ENCODE assay signal across 9 cellular contexts in genomic region chr22:46114518-46115387, GRCh38. TPM values are rescaled to one million over a fixed set of nuclear protein-coding genes. Genes with fewer than 3 reads are reported as not detected.
DNase-seq lines count a peak whose midpoint lies in the region; ATAC-seq and TF ChIP-seq lines count a peak whose summit lies in the region.
"Had no signal": no experiment of that assay in that cellular context is flagged by ENCODE, and none has a peak within 500 bp of the region (broad histone marks: within the 10 kb centered on the region; RNA-seq: fewer than 3 reads in every experiment).

No MANE protein-coding gene starts in this region.

- no peaks in the 10 kb centered on the region for H3K36me3 Mint-ChIP-seq in effector memory CD8-positive, alpha-beta T cell (ENCODE audit: insufficient read depth)
- no peaks in the 10 kb centered on the region for H3K36me3 Mint-ChIP-seq in activated CD8-positive, alpha-beta memory T cell treated with anti-CD3 and anti-CD28 coated beads, Interleukin-2, amount 10 ng/mL, durations not matched to agents 7 days and 5 days

- H3K4me1 ChIP-seq in BLaER1 (peaks cover 72% of the 10 kb centered on the region), OCI-LY1 (ENCODE audit: insufficient read depth, low read length, severe bottlenecking) (no peaks in the 10 kb centered on the region), psoas muscle (peaks cover 52% of the 10 kb centered on the region)

- no peak for DNase-seq in effector memory CD8-positive, alpha-beta T cell
- DNase-seq in psoas muscle = no peak
- no peak for DNase-seq in activated CD8-positive, alpha-beta memory T cell treated with anti-CD3 and anti-CD28 coated beads, Interleukin-2, amount 10 ng/mL, durations not matched to agents 7 days and 5 days
- DNase-seq in activated T-cell treated with anti-CD3 and anti-CD28 coated beads, Interleukin-2, amount 50 U/mL, for 1 hour = no peak
- no peak for DNase-seq in AG08396 (ENCODE audit: low spot score)
- DNase-seq: activated CD4-positive, alpha-beta T cell treated with anti-CD3 and anti-CD28 coated beads, Interleukin-2, amount 10 ng/mL, durations not matched to agents 24 days and 14 days had no signal

- peak overlapping the region; percentile 9 to 63 for H3K27ac Mint-ChIP-seq in effector memory CD8-positive, alpha-beta T cell
- no peak overlapping the region for H3K27ac Mint-ChIP-seq in activated CD8-positive, alpha-beta memory T cell treated with anti-CD3 and anti-CD28 coated beads, Interleukin-2, amount 10 ng/mL, durations not matched to agents 7 days and 5 days
- H3K27ac Mint-ChIP-seq: activated CD4-positive, alpha-beta T cell treated with anti-CD3 and anti-CD28 coated beads, Interleukin-2, amount 10 ng/mL, durations not matched to agents 24 days and 14 days had no signal

- H3K27ac ChIP-seq in BLaER1 (0 out of 2 replicates have a peak overlapping the region, but pooled peaks have one; percentile 6), OCI-LY1 (ENCODE audit: low read depth, low read length, poor library complexity, severe bottlenecking) (no peak overlapping the region), psoas muscle (peak overlapping the region; percentile 76)

- H3K4me3 ChIP-seq in BLaER1 (no peak overlapping the region), OCI-LY1 (ENCODE audit: low read depth, low read length, poor library complexity, severe bottlenecking) (no peak overlapping the region), psoas muscle (no peak overlapping the region)

- H3K27me3 Mint-ChIP-seq in effector memory CD8-positive, alpha-beta T cell = no peaks in the 10 kb centered on the region
- no peaks in the 10 kb centered on the region for H3K27me3 Mint-ChIP-seq in activated CD8-positive, alpha-beta memory T cell treated with anti-CD3 and anti-CD28 coated beads, Interleukin-2, amount 10 ng/mL, durations not matched to agents 7 days and 5 days
- H3K27me3 Mint-ChIP-seq: activated CD4-positive, alpha-beta T cell treated with anti-CD3 and anti-CD28 coated beads, Interleukin-2, amount 10 ng/mL, durations not matched to agents 24 days and 14 days had no signal

- H3K4me2 ChIP-seq in BLaER1 = no peak overlapping the region
- no peak overlapping the region for H3K4me2 ChIP-seq in OCI-LY1 (ENCODE audit: low read length)

- no peak overlapping the region for H3K9ac ChIP-seq in BLaER1
- H3K9ac ChIP-seq in OCI-LY1 (ENCODE audit: low read length) = no peak overlapping the region

- H2AFZ ChIP-seq in OCI-LY1 (ENCODE audit: low read length) = no peak overlapping the region

- H4K20me1 ChIP-seq in BLaER1 = no peaks in the 10 kb centered on the region
- no peaks in the 10 kb centered on the region for H4K20me1 ChIP-seq in OCI-LY1 (ENCODE audit: insufficient read depth, low read length)

- CTCF ChIA-PET in activated CD8-positive, alpha-beta memory T cell treated with anti-CD3 and anti-CD28 coated beads, Interleukin-2, amount 10 ng/mL, durations not matched to agents 7 days and 5 days (lab: Charles Lee) = interaction anchor here (0.6 to 10.8 kb wide), 7 partner anchors 86 to 706 kb away, joined by 3 to 223 read pairs (median 13); no protein-coding TSS in a partner anchor

- WGBS in psoas muscle, 3 donors = 22 to 50% (median 34%) methylated on average over 14 to 15 of the region's 15 CpGs

- H3K36me3 ChIP-seq in BLaER1 (peaks cover 14% of the 10 kb centered on the region), OCI-LY1 (ENCODE audit: insufficient read depth, low read length) (no peaks in the 10 kb centered on the region), psoas muscle (ENCODE audit: insufficient read depth in 1 of 2, low read depth in 1 of 2) (peaks cover 3 to 34% of the 10 kb centered on the region in 2 donors)

- TF ChIP-seq CTCF in OCI-LY1 (IDR thresholded peaks at IDR 0.05; ENCODE audit: low read length) = peak; percentile 14; the same call in 1 of the 2 replicates
- TF ChIP-seq CTCF in psoas muscle (IDR thresholded peaks at IDR 0.05) = no peak

- no peak for ATAC-seq in effector memory CD8-positive, alpha-beta T cell (replicated peaks)
- peak in 2 of 4 donors; percentile 3 to 8 for ATAC-seq in psoas muscle
- ATAC-seq in activated CD8-positive, alpha-beta memory T cell treated with anti-CD3 and anti-CD28 coated beads, Interleukin-2, amount 10 ng/mL, durations not matched to agents 7 days and 5 days = no peak
- no peak for ATAC-seq in GM19463 (IDR thresholded peaks at IDR 0.05; ENCODE audit: unreplicated experiment)

- no peaks in the 10 kb centered on the region for H3F3A ChIP-seq in OCI-LY1 (ENCODE audit: insufficient read depth, low read length)

- H3K9me2 ChIP-seq in OCI-LY1 (ENCODE audit: low read depth, low read length) = no peaks in the 10 kb centered on the region

- H3K4me3 Mint-ChIP-seq in effector memory CD8-positive, alpha-beta T cell = no peak overlapping the region
- no peak overlapping the region for H3K4me3 Mint-ChIP-seq in activated CD8-positive, alpha-beta memory T cell treated with anti-CD3 and anti-CD28 coated beads, Interleukin-2, amount 10 ng/mL, durations not matched to agents 7 days and 5 days
- H3K4me3 Mint-ChIP-seq: activated CD4-positive, alpha-beta T cell treated with anti-CD3 and anti-CD28 coated beads, Interleukin-2, amount 10 ng/mL, durations not matched to agents 24 days and 14 days had no signal

- peaks cover 0 to 4% of the 10 kb centered on the region in 2 donors for H3K4me1 Mint-ChIP-seq in effector memory CD8-positive, alpha-beta T cell (ENCODE audit: low read depth in 2 of 2)
- H3K4me1 Mint-ChIP-seq in activated CD8-positive, alpha-beta memory T cell treated with anti-CD3 and anti-CD28 coated beads, Interleukin-2, amount 10 ng/mL, durations not matched to agents 7 days and 5 days = peaks cover 3% of the 10 kb centered on the region

- H3K9me3 Mint-ChIP-seq in effector memory CD8-positive, alpha-beta T cell = no peaks in the 10 kb centered on the region
- H3K9me3 Mint-ChIP-seq in activated CD8-positive, alpha-beta memory T cell treated with anti-CD3 and anti-CD28 coated beads, Interleukin-2, amount 10 ng/mL, durations not matched to agents 7 days and 5 days (ENCODE audit: low read depth) = no peaks in the 10 kb centered on the region
- H3K9me3 Mint-ChIP-seq: activated CD4-positive, alpha-beta T cell treated with anti-CD3 and anti-CD28 coated beads, Interleukin-2, amount 10 ng/mL, durations not matched to agents 24 days and 14 days had no signal

- H3K9me3 ChIP-seq in BLaER1 = no peaks in the 10 kb centered on the region
- no peaks in the 10 kb centered on the region for H3K9me3 ChIP-seq in OCI-LY1 (ENCODE audit: low read length)
- no peaks in the 10 kb centered on the region for H3K9me3 ChIP-seq in psoas muscle

- H3K27me3 ChIP-seq in BLaER1 = no peaks in the 10 kb centered on the region
- H3K27me3 ChIP-seq in OCI-LY1 (ENCODE audit: insufficient read depth, low read length) = no peaks in the 10 kb centered on the region
- H3K27me3 ChIP-seq in psoas muscle (ENCODE audit: insufficient read depth in 3 of 3, low read length in 2 of 3) = no peaks in the 10 kb centered on the region

- H3K79me2 ChIP-seq in OCI-LY1 (ENCODE audit: insufficient read depth, low read length) = no peaks in the 10 kb centered on the region

- intact Hi-C loops in psoas muscle (cut with DNase I) = loop anchor here in 1 of 2 donors (2.0 kb wide), 1 partner anchor 108 kb away; no protein-coding TSS in a partner anchor

RNA-seq across cellular contexts. Expression of gene PPARA, which starts 35.6 kb away (rescaled TPM):
- 10 to 100 TPM; 37.3 to 55.8 (median 46.2) TPM for total RNA-seq in psoas muscle
- 10 to 100 TPM; 11.0 to 30.6 (median 12.1) TPM for polyA plus RNA-seq in psoas muscle
- 10 to 100 TPM; 16.0 to 22.6 TPM for total RNA-seq in activated CD8-positive, alpha-beta memory T cell treated with anti-CD3 and anti-CD28 coated beads, Interleukin-2, amount 10 ng/mL, durations not matched to agents 7 days and 5 days
